7 cellular contexts compared by ENCODE assay signal in the genomic region with DNA sequence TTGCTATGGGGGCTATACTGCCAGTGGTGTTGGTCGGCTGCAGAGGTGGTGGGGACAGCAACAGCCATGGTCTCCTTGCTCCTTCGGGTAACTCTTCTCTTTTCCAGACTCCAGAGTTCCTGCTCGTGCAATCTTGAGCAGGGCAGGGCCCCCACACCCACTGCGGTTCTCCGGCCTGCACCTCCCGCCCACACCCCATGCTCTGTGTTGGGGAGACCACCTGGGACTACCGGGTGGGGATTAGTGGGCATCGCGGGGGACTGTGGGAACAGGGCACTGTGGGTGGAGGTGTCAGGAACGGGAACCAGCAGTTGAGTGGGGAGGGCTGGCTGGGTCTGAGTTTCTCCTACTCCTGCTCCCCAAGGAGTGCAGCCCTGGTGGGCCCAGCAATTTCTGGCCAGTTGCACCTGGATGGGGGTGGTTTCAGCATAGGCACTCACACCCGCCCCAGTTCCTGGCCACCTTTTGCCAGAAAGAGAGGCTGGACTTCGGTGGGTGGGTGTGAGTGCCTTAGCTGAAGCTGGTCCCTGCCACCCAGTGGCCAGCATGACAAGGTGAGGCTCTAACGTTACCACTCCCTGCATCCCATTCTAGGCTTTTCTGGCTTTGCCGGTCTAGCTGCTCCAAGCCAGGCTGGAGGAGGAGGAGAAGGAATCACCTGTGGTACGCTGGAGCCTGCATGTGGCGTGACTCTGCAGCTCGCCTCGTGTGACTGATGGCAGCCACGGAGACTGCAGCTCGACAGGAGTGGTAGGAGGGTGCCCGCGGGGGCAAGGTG. TPM values are rescaled to one million over a fixed set of nuclear protein-coding genes. Genes with fewer than 3 reads are reported as not detected.
DNase-seq lines count a peak whose midpoint lies in the region; ATAC-seq, FAIRE-seq and TF ChIP-seq lines count a peak whose summit lies in the region.
"Not testable (repeated sequence)": the region's sequence is repeated elsewhere in the genome, so short reads cannot be mapped to it uniquely, and the experiment has no call there.
"Had no signal": no experiment of that assay in that cellular context is flagged by ENCODE, and none has a peak within 500 bp of the region (broad histone marks: within the 10 kb centered on the region; RNA-seq: fewer than 3 reads in every experiment).

No MANE protein-coding gene starts in this region.

- in situ Hi-C loops in Panc1 (cut with HindIII; ENCODE audit: low pct_unique_long_range_greater_than_20kb, low sequenced_read_pairs), result not testable (repeated sequence)

- not testable (repeated sequence) for H3K27me3 Mint-ChIP-seq in GM23338 (ENCODE audit: insufficient read depth, low read depth, poor library complexity); central memory CD8-positive, alpha-beta T cell; stimulated activated memory B cell treated with anti-CD40 and anti-IgM and Interleukin-4, amounts not matched to agents 10 μg/mL and 1 μg/mL and 100 μg/mL, for 72 hours

- H3K27me3 ChIP-seq in GM23338 (ENCODE audit: insufficient read depth); Panc1 (ENCODE audit: control insufficient read depth, insufficient read depth, low read length); neuron (ENCODE audit: insufficient read depth, low read length): not testable (repeated sequence)

- H3K4me2 ChIP-seq in A549, GM23338: not testable (repeated sequence)

- FAIRE-seq in A549 (lab: Jason Lieb, UNC), result not testable (repeated sequence)

- not testable (repeated sequence) for H3K9me3 ChIP-seq in A549; Panc1 (ENCODE audit: control insufficient read depth, insufficient read depth, low read depth, low read length); neuron (ENCODE audit: low read length)

- POLR2A ChIA-PET in A549 (lab: Yijun Ruan, JAX); Panc1 (lab: Charles Lee): not testable (repeated sequence)

- not testable (repeated sequence) for TF ChIP-seq CTCF in A549 (IDR thresholded peaks at IDR 0.05); GM23338 (conservative IDR thresholded peaks at IDR 0.05; ENCODE audit: low read depth in 2 of 2); Panc1 (IDR thresholded peaks at IDR 0.05)

- H3K36me3 ChIP-seq in GM23338 (ENCODE audit: insufficient read depth); Panc1 (ENCODE audit: control insufficient read depth, insufficient read depth, low read length); neuron (ENCODE audit: insufficient read depth, low read length): not testable (repeated sequence)

- not testable (repeated sequence) for H3K4me1 ChIP-seq in A549; GM23338 (ENCODE audit: insufficient read depth); Panc1 (ENCODE audit: control insufficient read depth, insufficient read depth, low read length); neuron (ENCODE audit: insufficient read depth, low read length)

- H3K4me3 ChIP-seq in A549; GM23338; Panc1 (ENCODE audit: low read depth in 2 of 2, low read length in 2 of 2): not testable (repeated sequence)
- peak overlapping the region; percentile 67 for H3K4me3 ChIP-seq in neuron (ENCODE audit: low read length)

- not testable (repeated sequence) for H3F3A ChIP-seq in GM23338 (replicated peaks; ENCODE audit: low read depth)

- TF ChIP-seq RAD21 in A549 (conservative IDR thresholded peaks at IDR 0.05 in 1 of 2, IDR thresholded peaks at IDR 0.05 in 1 of 2), result not testable (repeated sequence)

- H3K9me2 ChIP-seq in GM23338 (ENCODE audit: insufficient read depth), result not testable (repeated sequence)

- not testable (repeated sequence) for H3K9me3 Mint-ChIP-seq in GM23338; central memory CD8-positive, alpha-beta T cell; stimulated activated memory B cell treated with anti-CD40 and anti-IgM and Interleukin-4, amounts not matched to agents 10 μg/mL and 1 μg/mL and 100 μg/mL, for 72 hours

- H4K20me1 ChIP-seq in GM23338 (replicated peaks; ENCODE audit: insufficient read depth), result not testable (repeated sequence)

- CTCF ChIA-PET in A549 (lab: Yijun Ruan, JAX); Panc1 (lab: Charles Lee): not testable (repeated sequence)

- H3K4me1 Mint-ChIP-seq in GM23338; central memory CD8-positive, alpha-beta T cell; stimulated activated memory B cell treated with anti-CD40 and anti-IgM and Interleukin-4, amounts not matched to agents 10 μg/mL and 1 μg/mL and 100 μg/mL, for 72 hours: not testable (repeated sequence)

- not testable (repeated sequence) for H3K79me2 ChIP-seq in GM23338 (replicated peaks; ENCODE audit: insufficient read depth)

- TF ChIP-seq POLR2A in A549 (IDR thresholded peaks at IDR 0.05; ENCODE audit: low read length), result not testable (repeated sequence)

- WGBS in A549 (ENCODE audit: missing lambda C conversion rate), result 37% methylated on average over 6 of the region's 22 CpGs

- not testable (repeated sequence) for H3K36me3 Mint-ChIP-seq in GM23338 (ENCODE audit: low read depth); central memory CD8-positive, alpha-beta T cell (ENCODE audit: insufficient read depth); stimulated activated memory B cell treated with anti-CD40 and anti-IgM and Interleukin-4, amounts not matched to agents 10 μg/mL and 1 μg/mL and 100 μg/mL, for 72 hours

- H3K27ac ChIP-seq in A549; GM23338 (ENCODE audit: low read depth); Panc1 (ENCODE audit: low read length): not testable (repeated sequence)

- DNase-seq in A549 (ENCODE audit: low read depth in 1 of 2, low spot score in 1 of 2); GM23338 (ENCODE audit: low spot score); Panc1 (ENCODE audit: low read depth, low spot score); central memory CD8-positive, alpha-beta T cell (ENCODE audit: low spot score in 2 of 2): not testable (repeated sequence)

- not testable (repeated sequence) for H3K4me3 Mint-ChIP-seq in GM23338; central memory CD8-positive, alpha-beta T cell; stimulated activated memory B cell treated with anti-CD40 and anti-IgM and Interleukin-4, amounts not matched to agents 10 μg/mL and 1 μg/mL and 100 μg/mL, for 72 hours

- intact Hi-C loops in Panc1 (cut with micrococcal nuclease; ENCODE audit: unreplicated experiment), result not testable (repeated sequence)

- H3K27ac Mint-ChIP-seq in GM23338; central memory CD8-positive, alpha-beta T cell (ENCODE audit: low read depth); stimulated activated memory B cell treated with anti-CD40 and anti-IgM and Interleukin-4, amounts not matched to agents 10 μg/mL and 1 μg/mL and 100 μg/mL, for 72 hours: not testable (repeated sequence)

- H2AFZ ChIP-seq in GM23338; neuron (ENCODE audit: low read depth, low read length): not testable (repeated sequence)

- ATAC-seq in A549 (peak; percentile 45 to 76; a peak in 5 of 6 replicates), GM23338 (peak; percentile 54), Panc1 (peak; percentile 84)
- ATAC-seq in central memory CD8-positive, alpha-beta T cell (replicated peaks; ENCODE audit: extremely low read depth, poor library complexity, severe bottlenecking), result peak; percentile 28
- ATAC-seq in stimulated activated memory B cell treated with anti-CD40 and anti-IgM and Interleukin-4, amounts not matched to agents 10 μg/mL and 1 μg/mL and 100 μg/mL, for 72 hours, result peak; percentile 34

- TF ChIP-seq EP300 in A549 (IDR thresholded peaks at IDR 0.05), result not testable (repeated sequence)

- BruUV-seq in Panc1 (replicated peaks; lab: Mats Ljungman, UMichigan), result not testable (repeated sequence)

RNA-seq across cellular contexts. Expression of a gene that starts 1.3 kb away (rescaled TPM):
- polyA plus RNA-seq in A549 (2011; rRNA removed) (0.07 and 0.10 TPM in 2 replicates), A549 (2017; fragmentation: RNase III; extraction: RNeasy Plus Mini Kit Qiagen cat#74134 plus additional on column Dnase treatment) (0.05 to 0.11 TPM (median 0.05 TPM) in 3 replicates), GM23338 (2016; fragmentation: Nextera tagmentation; extraction: Ambion mirVana) (0.50 and 0.79 TPM in 2 replicates)
- 0.03 TPM in 2 replicates for polyA plus RNA-seq in A549 (2012; cell fraction: cytosol; rRNA removed)
- 0.01 and 0.02 TPM in 2 replicates for polyA plus RNA-seq in A549 (2012; cell fraction: nucleus; rRNA removed)
- 0.15 and 0.50 TPM in 2 replicates for polyA minus RNA-seq in A549 (2011; rRNA and poly(A)+ RNA removed)
- 0.12 and 0.97 TPM in 2 replicates for total RNA-seq in GM23338 (2014; rRNA removed; shearing (Covaris generic))
- total RNA-seq in Panc1 (2021; ENCODE audit: unreplicated experiment), result 1.1 TPM
- polyA plus RNA-seq in Panc1 (2012; ENCODE audit: insufficient read length), result 1.3 TPM
- total RNA-seq: GM23248 had no signal

Comparison
In these comparisons a context has a peak if more than half of its experiments do, and no peak if none do; other contexts are left out.
1. ATAC-seq: peak in every context shown above with its lines; median percentile 84 in Panc1; 60 in A549; 54 in GM23338; 34 in stimulated activated memory B cell treated with anti-CD40 and anti-IgM and Interleukin-4, amounts not matched to agents 10 μg/mL and 1 μg/mL and 100 μg/mL, for 72 hours; 28 in central memory CD8-positive, alpha-beta T cell.